10 cellular contexts compared by ENCODE assay signal in genomic region chr7:66099232-66099550, GRCh38. TPM values are rescaled to one million over a fixed set of nuclear protein-coding genes. Genes with fewer than 3 reads are reported as not detected.
A peak's percentile ranks its signal among the peaks of the same experiment; 100 is the strongest.
DNase-seq lines count a peak whose midpoint lies in the region; ATAC-seq, FAIRE-seq and TF ChIP-seq lines count a peak whose summit lies in the region.
"Had no signal": no experiment of that assay in that cellular context is flagged by ENCODE, and none has a peak within 500 bp of the region (broad histone marks: within the 10 kb centered on the region; RNA-seq: fewer than 3 reads in every experiment).

No MANE protein-coding gene starts in this region.

- no peaks in the 10 kb centered on the region for H3F3A ChIP-seq in PC-3 (ENCODE audit: low read length, unreplicated experiment)

- H4K20me1 ChIP-seq in PC-3 (ENCODE audit: low read length) (no peaks in the 10 kb centered on the region), endothelial cell of umbilical vein (replicated peaks; ENCODE audit: control insufficient read depth, extremely low read depth, insufficient read depth, low read length) (no peaks in the 10 kb centered on the region)

- ATAC-seq in PC-3 (no peak), GM18873 (IDR thresholded peaks at IDR 0.05; ENCODE audit: low FRiP score, unreplicated experiment) (no peak), GM18858 (IDR thresholded peaks at IDR 0.05; ENCODE audit: unreplicated experiment) (no peak), mucosa of descending colon (no peak)

- H3K4me3 ChIP-seq in CD4-positive, alpha-beta memory T cell (ENCODE audit: low read length in 2 of 2): no peak overlapping the region
- H3K4me3 ChIP-seq in PC-3 (ENCODE audit: low read length): no peak overlapping the region; the same call in 1 of the 2 replicates
- no peak overlapping the region for H3K4me3 ChIP-seq in endothelial cell of umbilical vein (replicated peaks in 1 of 3; ENCODE audit: insufficient read depth in 1 of 3, low read depth in 1 of 3, low read length in 3 of 3)
- H3K4me3 ChIP-seq in prostate gland: no peak overlapping the region
- no peak overlapping the region for H3K4me3 ChIP-seq in mucosa of descending colon

- H3K27ac Mint-ChIP-seq in CD4-positive, alpha-beta memory T cell: peak overlapping the region in 1 of 7 donors; percentile 96

- TF ChIP-seq POLR2A in endothelial cell of umbilical vein (IDR thresholded peaks at IDR 0.05; ENCODE audit: low read depth, low read length) (no peak), prostate gland (IDR thresholded peaks at IDR 0.05) (no peak)

- POLR2A ChIA-PET in CD4-positive, alpha-beta memory T cell (lab: Charles Lee; ENCODE audit: partially characterized antibody): no interaction called here
- POLR2A ChIA-PET in PC-3 (lab: Charles Lee; ENCODE audit: unreplicated experiment): no interaction called here
- POLR2A ChIA-PET in endothelial cell of umbilical vein (lab: Charles Lee): no interaction called here

- no peaks in the 10 kb centered on the region for H3K36me3 ChIP-seq in CD4-positive, alpha-beta memory T cell (ENCODE audit: insufficient read depth, low read length)
- H3K36me3 ChIP-seq in PC-3 (ENCODE audit: low read depth, low read length) (no peaks in the 10 kb centered on the region), endothelial cell of umbilical vein (ENCODE audit: control insufficient read depth in 2 of 2, extremely low read depth in 1 of 2, insufficient read depth in 2 of 2, low read length in 2 of 2) (no peaks in the 10 kb centered on the region), prostate gland (no peaks in the 10 kb centered on the region), mucosa of descending colon (ENCODE audit: low read depth) (no peaks in the 10 kb centered on the region)

- CTCF ChIA-PET in CD4-positive, alpha-beta memory T cell (lab: Charles Lee; ENCODE audit: partially characterized antibody): no interaction called here
- CTCF ChIA-PET in PC-3 (lab: Charles Lee): no interaction called here
- CTCF ChIA-PET in endothelial cell of umbilical vein (lab: Charles Lee): no interaction called here

- peak overlapping the region; percentile 73 for H3K4me2 ChIP-seq in PC-3 (ENCODE audit: low read length)
- peak overlapping the region; percentile 48 for H3K4me2 ChIP-seq in endothelial cell of umbilical vein (ENCODE audit: insufficient read depth, low read length)

- no peaks in the 10 kb centered on the region for H3K36me3 Mint-ChIP-seq in CD4-positive, alpha-beta memory T cell
- H3K36me3 Mint-ChIP-seq: activated naive CD8-positive, alpha-beta T cell had no signal

- no peak for FAIRE-seq in endothelial cell of umbilical vein (lab: Jason Lieb, UNC)

- H3K9ac ChIP-seq in PC-3 (ENCODE audit: low read length) (no peak overlapping the region), endothelial cell of umbilical vein (replicated peaks; ENCODE audit: extremely low read depth, insufficient read depth, low read length) (no peak overlapping the region)

- peaks cover 7 to 12% (median 9%) of the 10 kb centered on the region in 4 donors for H3K4me1 Mint-ChIP-seq in CD4-positive, alpha-beta memory T cell

- TF ChIP-seq CTCF in PC-3 (conservative IDR thresholded peaks at IDR 0.05; ENCODE audit: low read depth, low read length): no peak
- no peak for TF ChIP-seq CTCF in endothelial cell of umbilical vein (IDR thresholded peaks at IDR 0.05; ENCODE audit: extremely low read depth in 1 of 2, insufficient read depth in 1 of 2, low read depth in 1 of 2, low read length in 2 of 2)
- no peak for TF ChIP-seq CTCF in prostate gland (IDR thresholded peaks at IDR 0.05)
- TF ChIP-seq CTCF in mucosa of descending colon (IDR thresholded peaks at IDR 0.05): no peak

- BruUV-seq in PC-3 (replicated peaks; lab: Mats Ljungman, UMichigan) (no TSS peak), endothelial cell of umbilical vein (replicated peaks; lab: Mats Ljungman, UMichigan) (no TSS peak)

- dilution Hi-C loops in endothelial cell of umbilical vein (cut with MboI; ENCODE audit: extremely low pct_ligation_motif_present, low sequenced_read_pairs): no loop called here

- H3K27ac ChIP-seq in CD4-positive, alpha-beta memory T cell (ENCODE audit: low read depth, low read length): peak overlapping the region; percentile 50
- H3K27ac ChIP-seq in PC-3 (ENCODE audit: low read length): peak overlapping the region; percentile 78; the same call in 1 of the 2 replicates
- no peak overlapping the region for H3K27ac ChIP-seq in endothelial cell of umbilical vein (ENCODE audit: insufficient read depth, low read depth, low read length)
- peak overlapping the region; percentile 87 to 91 for H3K27ac ChIP-seq in prostate gland

- no peaks in the 10 kb centered on the region for H3K9me2 ChIP-seq in PC-3 (replicated peaks; ENCODE audit: low read length)

- WGBS in prostate gland: 38% methylated on average over 2 of the region's 2 CpGs

- intact Hi-C loops in CD4-positive, alpha-beta memory T cell (cut with micrococcal nuclease): no loop called here
- intact Hi-C loops in PC-3 (cut with micrococcal nuclease) (no loop called here), endothelial cell of umbilical vein (cut with micrococcal nuclease) (no loop called here), prostate gland (cut with DNase I) (no loop called here), mucosa of descending colon (cut with DNase I, micrococcal nuclease) (no loop called here)

- H3K9me1 ChIP-seq in endothelial cell of umbilical vein (replicated peaks; ENCODE audit: control insufficient read depth, extremely low read depth, insufficient read depth, low read length): no peaks in the 10 kb centered on the region

- H3K4me1 ChIP-seq in CD4-positive, alpha-beta memory T cell (ENCODE audit: insufficient read depth, low read length): peaks cover 7% of the 10 kb centered on the region
- H3K4me1 ChIP-seq in PC-3 (ENCODE audit: insufficient read depth, low read length): no peaks in the 10 kb centered on the region; the same call in 1 of the 2 replicates
- H3K4me1 ChIP-seq in endothelial cell of umbilical vein (ENCODE audit: control insufficient read depth, extremely low read depth, insufficient read depth, low read length): peaks cover 4% of the 10 kb centered on the region
- no peaks in the 10 kb centered on the region for H3K4me1 ChIP-seq in prostate gland (replicated peaks)
- H3K4me1 ChIP-seq in mucosa of descending colon (ENCODE audit: low read depth): no peaks in the 10 kb centered on the region

- H3K4me3 Mint-ChIP-seq in CD4-positive, alpha-beta memory T cell: no peak overlapping the region

- DNase-seq in CD4-positive, alpha-beta memory T cell: no peak
- no peak for DNase-seq in PC-3
- no peak for DNase-seq in endothelial cell of umbilical vein (ENCODE audit: low read depth, low spot score)
- DNase-seq in prostate gland (ENCODE audit: low spot score): no peak
- no peak for DNase-seq in Kasumi-1 (lab: John Stamatoyannopoulos, UW)
- DNase-seq in mucosa of descending colon: no peak

- no peaks in the 10 kb centered on the region for H3K9me3 Mint-ChIP-seq in CD4-positive, alpha-beta memory T cell
- H3K9me3 Mint-ChIP-seq: activated CD8-positive, alpha-beta T cell treated with anti-CD3 and anti-CD28 coated beads for 36 hours had no signal

- H3K9me3 ChIP-seq in CD4-positive, alpha-beta memory T cell (ENCODE audit: control insufficient read depth in 1 of 2, low read length in 2 of 2): no peaks in the 10 kb centered on the region
- H3K9me3 ChIP-seq in PC-3 (ENCODE audit: low read length) (no peaks in the 10 kb centered on the region), endothelial cell of umbilical vein (replicated peaks; ENCODE audit: control insufficient read depth, insufficient read depth, low read length) (no peaks in the 10 kb centered on the region), prostate gland (no peaks in the 10 kb centered on the region), mucosa of descending colon (no peaks in the 10 kb centered on the region)

- H3K79me2 ChIP-seq in PC-3 (ENCODE audit: low read length) (no peaks in the 10 kb centered on the region), endothelial cell of umbilical vein (ENCODE audit: control insufficient read depth, insufficient read depth, low read length) (no peaks in the 10 kb centered on the region)

- H2AFZ ChIP-seq in PC-3 (ENCODE audit: low read length) (no peak overlapping the region), endothelial cell of umbilical vein (ENCODE audit: low read depth, low read length) (peak overlapping the region; percentile 75)

- H3K27me3 Mint-ChIP-seq in CD4-positive, alpha-beta memory T cell: no peaks in the 10 kb centered on the region
- H3K27me3 Mint-ChIP-seq: activated CD8-positive, alpha-beta T cell treated with anti-CD3 and anti-CD28 coated beads for 36 hours; activated naive CD8-positive, alpha-beta T cell had no signal

- no peaks in the 10 kb centered on the region for H3K27me3 ChIP-seq in CD4-positive, alpha-beta memory T cell (ENCODE audit: insufficient read depth, low read length)
- H3K27me3 ChIP-seq in PC-3 (ENCODE audit: low read length) (no peaks in the 10 kb centered on the region), endothelial cell of umbilical vein (ENCODE audit: control insufficient read depth in 2 of 2, insufficient read depth in 2 of 2, low read length in 2 of 2) (no peaks in the 10 kb centered on the region), prostate gland (replicated peaks; ENCODE audit: insufficient read depth) (no peaks in the 10 kb centered on the region)

RNA-seq across cellular contexts. Expression of gene CRCP, which starts 15.5 kb away (rescaled TPM):
- 10 to 100 TPM; 32.8 to 36.8 TPM for total RNA-seq in CD4-positive, alpha-beta memory T cell
- polyA plus RNA-seq in CD4-positive, alpha-beta memory T cell: 10 to 100 TPM; 21.2 to 42.3 TPM
- total RNA-seq in PC-3 (2014; rRNA removed) (36.4 and 41.6 TPM in 2 replicates), endothelial cell of umbilical vein (20.3 and 29.7 TPM in 2 replicates), prostate gland (10 to 100 TPM; 37.9 to 48.1 TPM), mucosa of descending colon (10 to 100 TPM; 37.3 to 43.9 (median 43.1) TPM)
- 9.9 and 14.2 TPM in 2 replicates for polyA plus RNA-seq in endothelial cell of umbilical vein
- 26.2 TPM in 2 replicates for polyA plus RNA-seq in endothelial cell of umbilical vein (2011; cell fraction: cytosol; rRNA removed)
- polyA plus RNA-seq in endothelial cell of umbilical vein (2011; cell fraction: nucleus; rRNA removed): 15.5 and 21.8 TPM in 2 replicates
- polyA plus RNA-seq in endothelial cell of umbilical vein (2012): 25.0 and 25.1 TPM in 2 replicates
- 25.0 and 33.7 TPM in 2 replicates for polyA minus RNA-seq in endothelial cell of umbilical vein
- 17.0 TPM for polyA minus RNA-seq in endothelial cell of umbilical vein (2011; cell fraction: cytosol; rRNA and poly(A)+ RNA removed)
- polyA minus RNA-seq in endothelial cell of umbilical vein (2011; cell fraction: nucleus; rRNA and poly(A)+ RNA removed): 13.7 and 14.5 TPM in 2 replicates

RNA-seq across cellular contexts. Expression of gene ASL, which starts 23.6 kb away (rescaled TPM):
- total RNA-seq in CD4-positive, alpha-beta memory T cell: 10 to 100 TPM; 11.8 to 13.7 TPM
- 10 to 100 TPM; 10.8 to 15.2 TPM for polyA plus RNA-seq in CD4-positive, alpha-beta memory T cell
- total RNA-seq in PC-3 (2014; rRNA removed): 55.9 and 69.0 TPM in 2 replicates
- 48.4 and 50.5 TPM in 2 replicates for total RNA-seq in endothelial cell of umbilical vein
- 57.8 and 62.4 TPM in 2 replicates for polyA plus RNA-seq in endothelial cell of umbilical vein
- polyA plus RNA-seq in endothelial cell of umbilical vein (2011; cell fraction: cytosol; rRNA removed): 41.1 and 45.6 TPM in 2 replicates
- 104 and 108 TPM in 2 replicates for polyA plus RNA-seq in endothelial cell of umbilical vein (2011; cell fraction: nucleus; rRNA removed)
- 35.0 and 38.4 TPM in 2 replicates for polyA plus RNA-seq in endothelial cell of umbilical vein (2012)
- 33.8 and 37.0 TPM in 2 replicates for polyA minus RNA-seq in endothelial cell of umbilical vein
- polyA minus RNA-seq in endothelial cell of umbilical vein (2011; cell fraction: cytosol; rRNA and poly(A)+ RNA removed): 19.5 TPM
- 15.5 and 31.3 TPM in 2 replicates for polyA minus RNA-seq in endothelial cell of umbilical vein (2011; cell fraction: nucleus; rRNA and poly(A)+ RNA removed)
- 10 to 100 TPM; 24.0 to 36.4 TPM for total RNA-seq in prostate gland
- 100 to 1,000 TPM in 2 of 3 donors, 10 to 100 TPM in 1; 70.5 to 145 (median 129) TPM for total RNA-seq in mucosa of descending colon
